ENCODE assay signal across 10 cellular contexts in the genomic region with DNA sequence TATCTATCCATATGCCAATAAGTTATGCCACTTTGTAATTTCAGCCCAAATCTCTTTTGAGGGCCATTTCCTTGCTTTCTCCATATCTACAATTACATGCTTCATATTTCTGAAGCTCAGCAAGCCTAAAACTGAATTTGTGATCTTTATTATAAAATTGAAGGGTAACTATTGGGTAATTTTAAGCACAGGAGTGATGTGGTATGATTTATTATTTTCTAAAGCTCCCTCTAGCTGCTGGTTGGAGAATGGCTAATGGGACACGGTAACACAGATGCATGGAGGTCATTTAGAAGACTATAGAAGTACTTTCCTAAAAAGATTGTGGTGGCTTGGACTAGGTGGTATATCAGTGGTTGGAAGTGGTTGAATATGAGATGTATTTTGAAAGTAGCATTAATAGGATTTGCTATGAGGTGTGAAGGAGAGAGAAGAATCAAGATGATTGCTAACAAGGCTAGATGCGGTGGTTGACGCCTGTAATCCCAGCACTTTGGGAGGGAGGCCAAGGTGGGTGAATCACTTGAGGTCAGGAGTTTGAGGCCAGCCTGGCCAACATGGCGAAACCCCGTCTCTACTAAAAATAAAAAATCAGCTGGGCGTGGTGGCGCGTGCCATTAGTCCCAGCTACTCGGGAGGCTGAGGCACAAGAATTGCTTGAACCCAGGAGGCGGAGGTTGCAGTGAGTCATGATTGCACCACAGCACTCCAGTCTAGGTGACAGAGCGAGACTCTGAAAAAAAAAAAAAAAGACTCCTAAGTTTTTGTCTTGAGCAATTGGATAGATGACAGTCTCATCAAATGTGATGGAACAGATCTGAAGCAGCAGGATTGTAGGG. TPM values are rescaled to one million over a fixed set of nuclear protein-coding genes. Genes with fewer than 3 reads are reported as not detected.
DNase-seq lines count a peak whose midpoint lies in the region; ATAC-seq and TF ChIP-seq lines count a peak whose summit lies in the region.
"Had no signal": no experiment of that assay in that cellular context is flagged by ENCODE, and none has a peak within 500 bp of the region (broad histone marks: within the 10 kb centered on the region; RNA-seq: fewer than 3 reads in every experiment).

No MANE protein-coding gene starts in this region.

- no peak overlapping the region for H3K4me3 Mint-ChIP-seq in MCF 10A (ENCODE audit: unreplicated experiment)
- no peak overlapping the region for H3K4me3 Mint-ChIP-seq in activated CD4-positive, alpha-beta T cell treated with anti-CD3 and anti-CD28 coated beads, Interleukin-2, amount 10 ng/mL, durations not matched to agents 24 days and 14 days

- 75 to 87% methylated on average over 11 of the region's 11 CpGs for WGBS in upper lobe of left lung, 2 donors

- H3K4me1 Mint-ChIP-seq in MCF 10A (ENCODE audit: insufficient read depth, unreplicated experiment) = peaks cover 22% of the 10 kb centered on the region
- H3K4me1 Mint-ChIP-seq in activated CD4-positive, alpha-beta T cell treated with anti-CD3 and anti-CD28 coated beads, Interleukin-2, amount 10 ng/mL, durations not matched to agents 24 days and 14 days = peaks cover 11% of the 10 kb centered on the region

- TF ChIP-seq EP300 in upper lobe of left lung (IDR thresholded peaks at IDR 0.05) = no peak

- H3K27ac ChIP-seq in breast epithelium (no peak overlapping the region), RWPE1 (no peak overlapping the region), upper lobe of left lung (no peak overlapping the region)

- H3K4me3 ChIP-seq in breast epithelium = no peak overlapping the region
- no peak overlapping the region for H3K4me3 ChIP-seq in fibroblast of the aortic adventitia (ENCODE audit: low read depth, low read length)
- H3K4me3 ChIP-seq in upper lobe of left lung = no peak overlapping the region
- H3K4me3 ChIP-seq: HAP-1 had no signal

- H3K36me3 ChIP-seq in breast epithelium (no peaks in the 10 kb centered on the region), upper lobe of left lung (no peaks in the 10 kb centered on the region)

- TF ChIP-seq CTCF in MCF 10A (IDR thresholded peaks at IDR 0.05; ENCODE audit: unreplicated experiment) = peak; percentile 29
- TF ChIP-seq CTCF in breast epithelium (IDR thresholded peaks at IDR 0.05) = no peak
- peak; percentile 43 for TF ChIP-seq CTCF in RWPE1 (conservative IDR thresholded peaks at IDR 0.05; ENCODE audit: low read depth)
- TF ChIP-seq CTCF in fibroblast of the aortic adventitia (IDR thresholded peaks at IDR 0.05; ENCODE audit: insufficient read depth, low read length) = peak; percentile 38
- peak in 5 of 6 experiments; percentile 27 to 42 (median 35) for TF ChIP-seq CTCF in upper lobe of left lung (IDR thresholded peaks at IDR 0.05)

- intact Hi-C loops in MCF 10A (cut with micrococcal nuclease) (no loop called here), breast epithelium (cut with DNase I; ENCODE audit: low total_unique reads) (no loop called here)
- intact Hi-C loops in activated CD4-positive, alpha-beta T cell treated with anti-CD3 and anti-CD28 coated beads, Interleukin-2, amount 10 ng/mL, durations not matched to agents 24 days and 14 days (cut with micrococcal nuclease) = loop anchor here (5.0 kb wide), 1 partner anchor 38 kb away; no protein-coding TSS in a partner anchor

- H3K4me1 ChIP-seq in breast epithelium = no peaks in the 10 kb centered on the region
- peaks cover 9 to 20% (median 15%) of the 10 kb centered on the region in 4 donors for H3K4me1 ChIP-seq in upper lobe of left lung

- H3K27me3 Mint-ChIP-seq in MCF 10A (ENCODE audit: insufficient read depth, unreplicated experiment) = no peaks in the 10 kb centered on the region
- no peaks in the 10 kb centered on the region for H3K27me3 Mint-ChIP-seq in activated CD4-positive, alpha-beta T cell treated with anti-CD3 and anti-CD28 coated beads, Interleukin-2, amount 10 ng/mL, durations not matched to agents 24 days and 14 days
- H3K27me3 Mint-ChIP-seq: CD4-positive, alpha-beta memory T cell had no signal

- H3K9me3 Mint-ChIP-seq in MCF 10A (ENCODE audit: unreplicated experiment) = peaks cover 8% of the 10 kb centered on the region
- no peaks in the 10 kb centered on the region for H3K9me3 Mint-ChIP-seq in activated CD4-positive, alpha-beta T cell treated with anti-CD3 and anti-CD28 coated beads, Interleukin-2, amount 10 ng/mL, durations not matched to agents 24 days and 14 days
- H3K9me3 Mint-ChIP-seq: CD4-positive, alpha-beta memory T cell had no signal

- TF ChIP-seq POLR2A in breast epithelium (IDR thresholded peaks at IDR 0.05) (no peak), upper lobe of left lung (IDR thresholded peaks at IDR 0.05) (no peak)

- H3K9me3 ChIP-seq in breast epithelium (no peaks in the 10 kb centered on the region), upper lobe of left lung (no peaks in the 10 kb centered on the region)
- H3K9me3 ChIP-seq: HAP-1 had no signal

- ATAC-seq in upper lobe of left lung (ENCODE audit: low FRiP score in 2 of 2) = no peak

- no TSS peak for BruUV-seq in MCF 10A (replicated peaks; lab: Mats Ljungman, UMichigan)

- H3K27ac Mint-ChIP-seq in MCF 10A (ENCODE audit: low read depth, unreplicated experiment) = no peak overlapping the region
- H3K27ac Mint-ChIP-seq in activated CD4-positive, alpha-beta T cell treated with anti-CD3 and anti-CD28 coated beads, Interleukin-2, amount 10 ng/mL, durations not matched to agents 24 days and 14 days = no peak overlapping the region

- POLR2A ChIA-PET in MCF 10A (lab: Yijun Ruan, JAX) (no interaction called here), RWPE1 (lab: Yijun Ruan, JAX; ENCODE audit: low non-redundant PET) (no interaction called here)

- peak; percentile 71 for DNase-seq in MCF 10A (ENCODE audit: unreplicated experiment)
- DNase-seq in breast epithelium (ENCODE audit: low spot score in 2 of 2) = no peak
- DNase-seq in RWPE1 (ENCODE audit: low spot score) = peak; percentile 6
- DNase-seq in fibroblast of the aortic adventitia (ENCODE audit: low read depth) = no peak
- DNase-seq in upper lobe of left lung = no peak
- no peak for DNase-seq in NOMO-1 treated with DMSO at 0.1 percent for 48 hours (lab: John Stamatoyannopoulos, UW; ENCODE audit: unreplicated experiment)
- no peak for DNase-seq in activated CD4-positive, alpha-beta T cell treated with anti-CD3 and anti-CD28 coated beads, Interleukin-2, amount 10 ng/mL, durations not matched to agents 24 days and 14 days
- DNase-seq in T-helper 9 cell = no peak

- H3K27me3 ChIP-seq in breast epithelium = no peaks in the 10 kb centered on the region
- H3K27me3 ChIP-seq in upper lobe of left lung = no peaks in the 10 kb centered on the region

- peaks cover 9% of the 10 kb centered on the region for H3K36me3 Mint-ChIP-seq in MCF 10A (ENCODE audit: insufficient read depth, unreplicated experiment)
- H3K36me3 Mint-ChIP-seq in activated CD4-positive, alpha-beta T cell treated with anti-CD3 and anti-CD28 coated beads, Interleukin-2, amount 10 ng/mL, durations not matched to agents 24 days and 14 days (ENCODE audit: low read depth) = peaks cover 10% of the 10 kb centered on the region

- CTCF ChIA-PET in MCF 10A (lab: Yijun Ruan, JAX) (interaction anchor here (0.6 to 3.7 kb wide), 7 partner anchors 11 to 742 kb away, joined by 3 to 26 read pairs (median 3); partner anchors contain the start of gene CPA4), RWPE1 (lab: Yijun Ruan, JAX) (interaction anchor here (0.7 kb wide), 1 partner anchor 11 kb away, joined by 4 read pairs; no protein-coding TSS in a partner anchor)

RNA-seq across cellular contexts. Expression of gene KLHDC10, which starts 13.9 kb away (rescaled TPM):
- total RNA-seq in MCF 10A (2022) = 25.8 and 36.9 TPM in 2 replicates
- total RNA-seq in breast epithelium = 10 to 100 TPM; 23.3 to 28.0 (median 28.0) TPM
- total RNA-seq in fibroblast of the aortic adventitia (ENCODE audit: low replicate concordance) = 27.2 and 45.5 TPM in 2 replicates
- 10 to 100 TPM in 5 of 6 donors, 1 to 10 TPM in 1; 8.8 to 33.9 (median 25.3) TPM for total RNA-seq in upper lobe of left lung
- 14.4 and 16.8 TPM in 2 replicates for total RNA-seq in activated CD4-positive, alpha-beta T cell treated with anti-CD3 and anti-CD28 coated beads, Interleukin-2, amount 10 ng/mL, durations not matched to agents 24 days and 14 days

RNA-seq across cellular contexts. Expression of gene ZC3HC1, which starts 33.1 kb away (rescaled TPM):
- 20.9 and 24.2 TPM in 2 replicates for total RNA-seq in MCF 10A (2022)
- 10 to 100 TPM in 1 of 3 donors, 1 to 10 TPM in 2; 8.8 to 18.9 (median 9.4) TPM for total RNA-seq in breast epithelium
- total RNA-seq in fibroblast of the aortic adventitia (ENCODE audit: low replicate concordance) = 11.3 and 13.6 TPM in 2 replicates
- total RNA-seq in upper lobe of left lung = 10 to 100 TPM in 3 of 6 donors, 1 to 10 TPM in 3; 6.4 to 15.1 (median 10.6) TPM
- 25.0 and 26.0 TPM in 2 replicates for total RNA-seq in activated CD4-positive, alpha-beta T cell treated with anti-CD3 and anti-CD28 coated beads, Interleukin-2, amount 10 ng/mL, durations not matched to agents 24 days and 14 days

Comparison
In these comparisons a context has a peak if more than half of its experiments do, and no peak if none do; other contexts are left out.
1. DNase-seq: peak in MCF 10A (single experiment) and RWPE1 (single experiment); none in breast epithelium (0 of 2), fibroblast of the aortic adventitia (single experiment), upper lobe of left lung (0 of 2), NOMO-1 treated with DMSO at 0.1 percent for 48 hours (single experiment), activated CD4-positive, alpha-beta T cell treated with anti-CD3 and anti-CD28 coated beads, Interleukin-2, amount 10 ng/mL, durations not matched to agents 24 days and 14 days (single experiment) and T-helper 9 cell (single experiment).
2. CTCF ChIP-seq: peak in MCF 10A (single experiment), RWPE1 (single experiment), fibroblast of the aortic adventitia (single experiment) and upper lobe of left lung (5 of 6); none in breast epithelium (0 of 3).